Comparison of ENCODE assay signal across 19 cellular contexts in the genomic region with DNA sequence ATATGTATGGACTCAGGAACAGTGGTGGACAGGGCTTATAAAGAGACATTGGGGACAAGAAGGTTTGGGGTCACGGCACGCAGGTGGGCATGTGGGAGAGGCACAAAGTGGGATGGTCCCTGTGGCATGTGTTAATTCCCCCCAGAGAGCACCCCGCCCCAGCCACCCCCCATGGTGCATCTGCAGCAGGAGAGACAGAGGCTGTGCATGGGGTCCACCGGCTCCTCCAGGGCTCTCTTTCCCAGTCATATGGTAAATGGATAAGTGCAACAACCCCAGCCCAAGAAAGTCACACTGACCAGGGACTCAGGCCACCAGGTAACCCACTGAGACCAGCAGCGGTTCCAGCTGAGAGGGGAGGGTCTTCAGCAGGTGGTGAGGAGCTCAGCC.
A peak's percentile ranks its signal among the peaks of the same experiment; 100 is the strongest.
DNase-seq lines count a peak whose midpoint lies in the region; ATAC-seq lines count a peak whose summit lies in the region.
"Had no signal": no experiment of that assay in that cellular context is flagged by ENCODE, and none has a peak within 500 bp of the region (broad histone marks: within the 10 kb centered on the region; RNA-seq: fewer than 3 reads in every experiment).

No MANE protein-coding gene starts in this region.

- H3K27ac Mint-ChIP-seq in T-helper 17 cell: peak overlapping the region; percentile 21
- H3K27ac Mint-ChIP-seq: B cell; CD4-positive, CD25-positive, alpha-beta regulatory T cell; IgD-negative memory B cell had no signal

- H3K4me3 Mint-ChIP-seq in T-helper 17 cell: no peak overlapping the region
- H3K4me3 Mint-ChIP-seq: B cell; CD4-positive, CD25-positive, alpha-beta regulatory T cell; CD8-positive, alpha-beta memory T cell; IgD-negative memory B cell had no signal

- no peak for ATAC-seq in T-helper 17 cell
- ATAC-seq in GM21447 (IDR thresholded peaks at IDR 0.05; ENCODE audit: unreplicated experiment): no peak
- no peak for ATAC-seq in HG03565 (IDR thresholded peaks at IDR 0.05; ENCODE audit: unreplicated experiment)
- ATAC-seq: GM12878, HepG2 had no signal

- no peaks in the 10 kb centered on the region for H3K36me3 Mint-ChIP-seq in T-helper 17 cell (ENCODE audit: low read depth)
- H3K36me3 Mint-ChIP-seq: IgD-negative memory B cell had no signal

- H3K27me3 Mint-ChIP-seq in T-helper 17 cell: peaks cover 9% of the 10 kb centered on the region
- H3K27me3 Mint-ChIP-seq: B cell, IgD-negative memory B cell had no signal

- peak; percentile 21 for DNase-seq in activated effector memory CD4-positive, alpha-beta T cell treated with anti-CD3 and anti-CD28 coated beads, Interleukin-2, amount 50 U/mL, for 16 hours
- no peak for DNase-seq in activated effector memory CD4-positive, alpha-beta T cell treated with Interleukin-2 at 50 U/mL for 16 hours
- DNase-seq in T-helper 17 cell: no peak
- DNase-seq in islet precursor cell: peak; percentile 35
- DNase-seq: C1 segment of cervical spinal cord; CD4-positive, CD25-positive, alpha-beta regulatory T cell; CD8-positive, alpha-beta memory T cell; COR-L47; DMS 273 treated with DMSO at 0.1 percent for 48 hours; DMS53; DND-41; EL; HCEC 1CT had no signal

- no peaks in the 10 kb centered on the region for H3K4me1 Mint-ChIP-seq in T-helper 17 cell
- H3K4me1 Mint-ChIP-seq: B cell had no signal

- H3K9me3 ChIP-seq in T-helper 17 cell (ENCODE audit: control insufficient read depth, low read length, poor library complexity, severe bottlenecking): no peaks in the 10 kb centered on the region

Comparison
In these comparisons a context has a peak if more than half of its experiments do, and no peak if none do; other contexts are left out.
1. DNase-seq: peak in activated effector memory CD4-positive, alpha-beta T cell treated with anti-CD3 and anti-CD28 coated beads, Interleukin-2, amount 50 U/mL, for 16 hours (single experiment) and islet precursor cell (single experiment); none in activated effector memory CD4-positive, alpha-beta T cell treated with Interleukin-2 at 50 U/mL for 16 hours (single experiment) and T-helper 17 cell (0 of 3).